In genomic region chr5:27742805-27743204, GRCh38 we compare ENCODE assay signal across 36 cellular contexts.
"Had no signal": no experiment of that assay in that cellular context is flagged by ENCODE, and none has a peak within 500 bp of the region (broad histone marks: within the 10 kb centered on the region; RNA-seq: fewer than 3 reads in every experiment).

No MANE protein-coding gene starts in this region.

- H3K27me3 ChIP-seq: brain microvascular endothelial cell, MG63 had no signal

- ATAC-seq: Right ventricle myocardium inferior, SK-N-SH treated with all-trans-retinoic acid at 6 μM for 48 hours had no signal

- H3K4me1 Mint-ChIP-seq: activated B cell treated with CpG ODN at 0.5 μM for 24 hours; activated naive CD8-positive, alpha-beta T cell treated with anti-CD3 and anti-CD28 coated beads for 36 hours had no signal

- H3K4me2 ChIP-seq: PC-9 had no signal

- H3K9me3 ChIP-seq: MG63 had no signal

- H3K27ac Mint-ChIP-seq: activated B cell treated with CpG ODN at 0.5 μM for 24 hours; activated CD4-positive, alpha-beta memory T cell treated with anti-CD3 and anti-CD28 coated beads for 36 hours; activated naive CD8-positive, alpha-beta T cell treated with anti-CD3 and anti-CD28 coated beads for 36 hours had no signal

- H3K27ac ChIP-seq: brain microvascular endothelial cell, PC-9, RWPE1, VCaP had no signal

- H3K36me3 Mint-ChIP-seq: activated CD4-positive, alpha-beta memory T cell treated with anti-CD3 and anti-CD28 coated beads for 36 hours; activated naive CD8-positive, alpha-beta T cell treated with anti-CD3 and anti-CD28 coated beads for 36 hours had no signal

- H3K27me3 Mint-ChIP-seq: activated B cell treated with CpG ODN at 0.5 μM for 24 hours; activated CD4-positive, alpha-beta memory T cell treated with anti-CD3 and anti-CD28 coated beads for 36 hours; activated naive CD8-positive, alpha-beta T cell treated with anti-CD3 and anti-CD28 coated beads for 36 hours had no signal

- DNase-seq: activated B cell treated with CpG ODN at 0.5 μM for 24 hours; activated CD4-positive, alpha-beta memory T cell treated with anti-CD3 and anti-CD28 coated beads for 36 hours; activated CD4-positive, alpha-beta T cell treated with anti-CD3 and anti-CD28 coated beads for 4 hours; activated CD4-positive, alpha-beta T cell treated with anti-CD3 and anti-CD28 coated beads, Interleukin-2, amount 50 U/mL, for 1 hour; activated CD4-positive, CD25-positive, alpha-beta regulatory T cell treated with anti-CD3 and anti-CD28 coated beads, Interleukin-2, amount 50 U/mL, for 72 hours; activated CD8-positive, alpha-beta memory T cell treated with anti-CD3 and anti-CD28 coated beads, Interleukin-2, amount 50 U/mL, for 4 hours; activated effector memory CD4-positive, alpha-beta T cell treated with Interleukin-2 at 50 U/mL for 16 hours; activated naive CD4-positive, alpha-beta T cell; activated naive CD4-positive, alpha-beta T cell treated with anti-CD3 and anti-CD28 coated beads, Interleukin-2, amount 50 U/mL, for 16 hours; activated naive CD8-positive, alpha-beta T cell treated with anti-CD3 and anti-CD28 coated beads for 36 hours; activated T-cell treated with anti-CD3 and anti-CD28 coated beads, Interleukin-2, amount 50 U/mL, for 48 hours; amniotic stem cell; brain microvascular endothelial cell; central memory CD4-positive, alpha-beta T cell; Kasumi-1; KG1; MG63; NCI-H1048; NCI-H1105 treated with DMSO at 0.1 percent for 48 hours; NCI-H1436; NCI-H187; NCI-H2029 treated with DMSO at 0.1 percent for 48 hours; NCI-H2171 treated with DMSO at 0.1 percent for 48 hours; NCI-H226; NCI-H446 treated with DMSO at 0.1 percent for 48 hours; NCI-H748 treated with DMSO at 0.1 percent for 48 hours; PC-9; SIG-M5; SW 1271; T-helper 1 cell; T-helper 2 cell; T-helper 9 cell had no signal

- H2AFZ ChIP-seq: PC-9 had no signal

- H3K36me3 ChIP-seq: brain microvascular endothelial cell, MG63 had no signal

- H3K4me3 ChIP-seq: MG63, PC-9 had no signal

- H3K4me3 Mint-ChIP-seq: activated B cell treated with CpG ODN at 0.5 μM for 24 hours; activated CD4-positive, alpha-beta memory T cell treated with anti-CD3 and anti-CD28 coated beads for 36 hours; activated naive CD8-positive, alpha-beta T cell treated with anti-CD3 and anti-CD28 coated beads for 36 hours had no signal
